Comparison of ENCODE assay signal across 9 cellular contexts in the genomic region with DNA sequence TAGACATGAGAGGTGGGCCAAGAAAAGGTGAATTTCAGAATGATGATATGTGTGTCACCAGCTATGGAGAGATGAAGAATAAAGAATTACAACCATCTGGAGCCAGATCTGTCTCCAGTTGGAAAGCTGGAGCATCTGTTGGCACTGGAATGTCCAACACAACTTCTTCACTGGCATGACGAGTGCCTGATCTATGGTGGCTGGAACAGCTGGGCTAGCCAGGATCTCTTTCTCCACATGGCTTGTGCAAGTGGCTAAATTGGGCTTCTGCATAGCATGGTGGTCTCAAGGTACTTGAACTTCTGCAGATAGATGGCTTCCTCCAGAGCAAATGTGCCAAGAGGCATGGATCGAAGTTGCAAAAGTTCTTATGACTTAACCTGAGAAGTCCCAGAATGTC.
"Had no signal": no experiment of that assay in that cellular context is flagged by ENCODE, and none has a peak within 500 bp of the region (broad histone marks: within the 10 kb centered on the region; RNA-seq: fewer than 3 reads in every experiment).

No MANE protein-coding gene starts in this region.

- H3K36me3 ChIP-seq: HAP-1 had no signal

- H3K9ac ChIP-seq: GM23248 had no signal

- H3K4me3 ChIP-seq: GM23248, GM23338, HAP-1 had no signal

- H2AFZ ChIP-seq: GM23248, GM23338 had no signal

- H3K4me1 ChIP-seq: HAP-1 had no signal

- ATAC-seq: GM23338, HCT116 had no signal

- H3K9me3 ChIP-seq: HAP-1 had no signal

- H3K27ac ChIP-seq: GM23248 had no signal

- H3K4me3 Mint-ChIP-seq: GM23338, H9, HFFc6 had no signal

- H3K27ac Mint-ChIP-seq: GM23338, H9, HFFc6 had no signal

- H3K4me2 ChIP-seq: GM23338 had no signal

- H3K4me1 Mint-ChIP-seq: GM23338, H9 had no signal

- DNase-seq: GM23248, GOT3, H7, H9, HCEC 1CT, HFFc6 had no signal
